Comparison of ENCODE assay signal across 14 cellular contexts in the genomic region with DNA sequence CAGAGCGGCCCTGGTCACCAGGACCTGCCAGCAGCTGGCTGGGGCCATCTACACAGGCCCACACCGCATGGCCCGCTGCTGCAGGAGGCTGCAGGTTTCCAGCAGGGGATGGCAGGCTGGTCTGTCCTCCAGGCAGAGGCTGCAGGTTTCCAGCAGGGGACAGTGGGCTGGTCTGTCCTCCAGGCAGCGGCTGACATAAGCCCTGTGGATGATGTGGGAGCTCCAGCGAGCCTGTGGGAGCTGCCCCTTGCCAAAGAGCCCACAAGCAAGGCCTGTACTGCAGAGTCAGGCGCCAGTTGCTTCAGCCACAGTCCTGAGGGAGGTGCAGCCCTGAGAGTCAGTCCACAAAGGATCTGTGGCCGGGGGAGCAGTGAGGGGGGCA. TPM values are rescaled to one million over a fixed set of nuclear protein-coding genes. Genes with fewer than 3 reads are reported as not detected.
DNase-seq lines count a peak whose midpoint lies in the region; ATAC-seq and TF ChIP-seq lines count a peak whose summit lies in the region.
"Had no signal": no experiment of that assay in that cellular context is flagged by ENCODE, and none has a peak within 500 bp of the region (broad histone marks: within the 10 kb centered on the region; RNA-seq: fewer than 3 reads in every experiment).

No MANE protein-coding gene starts in this region.

- H3K9ac ChIP-seq in Karpas-422 (ENCODE audit: low read length) (no peak overlapping the region), endodermal cell (ENCODE audit: extremely low read depth, low read length, poor library complexity, severe bottlenecking) (no peak overlapping the region)
- H3K9ac ChIP-seq: KMS-11 had no signal

- DNase-seq in DMS53 (lab: John Stamatoyannopoulos, UW): peak; percentile 76
- peak; percentile 49 for DNase-seq in Karpas-422
- DNase-seq in endodermal cell: peak; percentile 68
- DNase-seq in posterior cingulate gyrus: peak in 7 of 10 donors; percentile 30 to 94 (median 64)
- DNase-seq in AG20443 (ENCODE audit: low spot score): no peak
- no peak for DNase-seq in activated T-cell treated with anti-CD3 and anti-CD28 coated beads, Interleukin-2, amount 50 U/mL, for 1 hour
- DNase-seq: COR-L47; NCI-H446 treated with DMSO at 0.1 percent for 48 hours; SJCRH30; stimulated activated CD4-positive, alpha-beta T cell treated with anti-CD3 and anti-CD28 coated beads, Interleukin-4, amount 100 ng/mL, for 1 hour; stimulated activated naive CD8-positive, alpha-beta T cell treated with anti-CD3 and anti-CD28 coated beads, Interleukin-15, Interleukin-2, amounts not matched to agents 100 U/mL and 50 U/mL, for 24 hours had no signal

- no peaks in the 10 kb centered on the region for H3K36me3 Mint-ChIP-seq in endodermal cell (ENCODE audit: low read depth)

- H3K4me1 Mint-ChIP-seq in endodermal cell: peaks cover 6% of the 10 kb centered on the region

- H3K9me3 ChIP-seq in Karpas-422 (ENCODE audit: low read length): no peaks in the 10 kb centered on the region
- no peaks in the 10 kb centered on the region for H3K9me3 ChIP-seq in endodermal cell (ENCODE audit: control insufficient read depth, low read length)
- H3K9me3 ChIP-seq: SJCRH30 had no signal

- no peaks in the 10 kb centered on the region for H3K9me3 Mint-ChIP-seq in endodermal cell

- H3K36me3 ChIP-seq in Karpas-422 (ENCODE audit: insufficient read depth, low read length) (no peaks in the 10 kb centered on the region), endodermal cell (ENCODE audit: control insufficient read depth, insufficient read depth, low read length) (no peaks in the 10 kb centered on the region)
- H3K36me3 ChIP-seq: SJCRH30 had no signal

- H3K9me2 ChIP-seq in Karpas-422 (replicated peaks; ENCODE audit: insufficient read depth, low read length): no peaks in the 10 kb centered on the region

- peaks cover 40% of the 10 kb centered on the region for H4K20me1 ChIP-seq in Karpas-422 (ENCODE audit: insufficient read depth, low read depth, low read length)

- peaks cover 38% of the 10 kb centered on the region for H3K27me3 Mint-ChIP-seq in endodermal cell (ENCODE audit: insufficient read depth)

- TF ChIP-seq CTCF in endodermal cell (conservative IDR thresholded peaks at IDR 0.05): peak; percentile 29

- H3K27me3 ChIP-seq in Karpas-422 (ENCODE audit: low read length) (no peaks in the 10 kb centered on the region), endodermal cell (ENCODE audit: control insufficient read depth, insufficient read depth, low read length, poor library complexity, severe bottlenecking) (peaks cover 28% of the 10 kb centered on the region)
- H3K27me3 ChIP-seq: SJCRH30 had no signal

- H3K4me3 Mint-ChIP-seq in endodermal cell: no peak overlapping the region

- H3K4me1 ChIP-seq in Karpas-422 (ENCODE audit: low read length) (peaks cover 26% of the 10 kb centered on the region), endodermal cell (ENCODE audit: control insufficient read depth, insufficient read depth, low read length) (peaks cover 13% of the 10 kb centered on the region)
- H3K4me1 ChIP-seq: SJCRH30 had no signal

- intact Hi-C loops in posterior cingulate gyrus (cut with DNase I): no loop called here

- H3K27ac Mint-ChIP-seq in endodermal cell: no peak overlapping the region

- no peaks in the 10 kb centered on the region for H3K79me2 ChIP-seq in Karpas-422 (ENCODE audit: low read length)

- no peak overlapping the region for H3K4me2 ChIP-seq in Karpas-422 (ENCODE audit: low read depth, low read length, poor library complexity, severe bottlenecking)
- H3K4me2 ChIP-seq: KMS-11 had no signal

- H3K27ac ChIP-seq in Karpas-422 (ENCODE audit: low read length): no peak overlapping the region
- H3K27ac ChIP-seq in endodermal cell (ENCODE audit: low read depth, low read length): no peak overlapping the region
- H3K27ac ChIP-seq: KMS-11, SJCRH30 had no signal

- no peak for ATAC-seq in GM21515 (IDR thresholded peaks at IDR 0.05; ENCODE audit: unreplicated experiment)
- ATAC-seq: HCT116; stimulated activated naive CD8-positive, alpha-beta T cell treated with anti-CD3 and anti-CD28 coated beads, Interleukin-15, Interleukin-2, amounts not matched to agents 100 U/mL and 50 U/mL, for 24 hours had no signal

- H2AFZ ChIP-seq in Karpas-422 (ENCODE audit: low read length): no peak overlapping the region

- H3K4me3 ChIP-seq in Karpas-422 (ENCODE audit: low read length) (no peak overlapping the region), endodermal cell (ENCODE audit: low read length) (no peak overlapping the region)
- H3K4me3 ChIP-seq: SJCRH30 had no signal

- WGBS in endodermal cell (ENCODE audit: insufficient coverage in 1 of 2, insufficient read length in 1 of 2), 2 experiments: 67 to 86% methylated on average over 3 to 7 of the region's 7 CpGs

RNA-seq across cellular contexts. Expression of a gene that starts 18.5 kb away (rescaled TPM):
- 1.6 and 1.8 TPM in 2 replicates for total RNA-seq in Karpas-422 (2014; rRNA removed; shearing (Covaris generic); ENCODE audit: low replicate concordance)
- under 1 TPM; 0.22 to 0.70 TPM for total RNA-seq in endodermal cell
- polyA plus RNA-seq in endodermal cell (2013, experiment 1 of 2): 2.0 TPM
- 1.5 TPM for polyA plus RNA-seq in endodermal cell (2013, experiment 2 of 2)

Comparison
In these comparisons a context has a peak if more than half of its experiments do, and no peak if none do; other contexts are left out.
1. DNase-seq: peak in DMS53 (single experiment), Karpas-422 (single experiment), endodermal cell (single experiment) and posterior cingulate gyrus (7 of 10); none in AG20443 (single experiment) and activated T-cell treated with anti-CD3 and anti-CD28 coated beads, Interleukin-2, amount 50 U/mL, for 1 hour (single experiment).